ENCODE assay signal across 6 cellular contexts in the genomic region with DNA sequence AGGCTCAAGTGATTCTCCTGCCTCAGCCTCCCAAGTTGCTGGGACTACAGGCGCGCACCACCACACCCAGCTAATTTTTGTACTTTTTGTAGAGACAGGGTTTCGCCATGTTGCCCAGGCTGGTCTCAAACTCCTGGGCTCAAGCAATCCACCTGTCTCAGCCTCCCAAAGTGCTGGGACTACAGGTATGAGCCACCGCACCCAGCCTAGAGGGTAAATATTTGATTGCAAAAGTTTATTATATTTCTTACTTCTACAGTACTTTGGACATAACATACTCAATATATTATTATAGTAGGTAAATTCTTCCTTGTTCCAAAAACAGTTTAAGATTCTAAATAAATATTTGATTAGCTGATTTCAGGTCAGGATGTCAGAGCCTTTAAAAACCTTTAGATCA. TPM values are rescaled to one million over a fixed set of nuclear protein-coding genes. Genes with fewer than 3 reads are reported as not detected.
DNase-seq lines count a peak whose midpoint lies in the region; ATAC-seq and TF ChIP-seq lines count a peak whose summit lies in the region.
"Not testable (repeated sequence)": the region's sequence is repeated elsewhere in the genome, so short reads cannot be mapped to it uniquely, and the experiment has no call there.

No MANE protein-coding gene starts in this region.

- not testable (repeated sequence) for H3K27ac ChIP-seq in CD8-positive, alpha-beta T cell (ENCODE audit: low read depth, low read length)
- peak overlapping the region in 3 of 4 donors; percentile 35 to 74 (median 68) for H3K27ac ChIP-seq in transverse colon

- not testable (repeated sequence) for ATAC-seq in CD8-positive, alpha-beta T cell; activated naive CD8-positive, alpha-beta T cell treated with anti-CD3 and anti-CD28 coated beads, Interleukin-2, amount 50 U/mL, for 24 hours
- peak; percentile 62 for ATAC-seq in left colon

- peaks cover 11% of the 10 kb centered on the region for H3K4me1 ChIP-seq in CD8-positive, alpha-beta T cell (ENCODE audit: insufficient read depth, low read length)
- peaks cover 0 to 72% (median 24%) of the 10 kb centered on the region in 4 donors for H3K4me1 ChIP-seq in transverse colon

- H3K27me3 Mint-ChIP-seq in CD8-positive, alpha-beta T cell (ENCODE audit: low read depth); activated naive CD8-positive, alpha-beta T cell treated with anti-CD3 and anti-CD28 coated beads, Interleukin-2, amount 50 U/mL, for 24 hours; dendritic cell treated with granulocyte-macrophage colony-stimulating factor and Interleukin-4, amounts not matched to agents 40 ng/mL and 50 ng/mL, for 4 days; progenitor cell of endocrine pancreas: not testable (repeated sequence)

- DNase-seq in CD8-positive, alpha-beta T cell; activated naive CD8-positive, alpha-beta T cell treated with anti-CD3 and anti-CD28 coated beads, Interleukin-2, amount 50 U/mL, for 24 hours; progenitor cell of endocrine pancreas (ENCODE audit: low spot score, unreplicated experiment): not testable (repeated sequence)
- DNase-seq in left colon (peak in 1 of 2 donors; percentile 49), transverse colon (peak; percentile 57)

- in situ Hi-C loops in transverse colon (cut with MboI; ENCODE audit: low pct_ligation_motif_present in 1 of 4, low pct_unique_long_range_greater_than_20kb in 1 of 4, low sequenced_read_pairs in 3 of 4): not testable (repeated sequence)

- peak overlapping the region; percentile 9 for H3K27ac Mint-ChIP-seq in CD8-positive, alpha-beta T cell
- H3K27ac Mint-ChIP-seq in activated naive CD8-positive, alpha-beta T cell treated with anti-CD3 and anti-CD28 coated beads, Interleukin-2, amount 50 U/mL, for 24 hours: peak overlapping the region; percentile 7
- peak overlapping the region; percentile 77 for H3K27ac Mint-ChIP-seq in dendritic cell treated with granulocyte-macrophage colony-stimulating factor and Interleukin-4, amounts not matched to agents 40 ng/mL and 50 ng/mL, for 4 days
- H3K27ac Mint-ChIP-seq in progenitor cell of endocrine pancreas: peak overlapping the region; percentile 1

- H3K36me3 ChIP-seq in CD8-positive, alpha-beta T cell (ENCODE audit: insufficient read depth, low read length); transverse colon: not testable (repeated sequence)

- H3K4me1 Mint-ChIP-seq in CD8-positive, alpha-beta T cell (ENCODE audit: low read depth): peaks cover 39% of the 10 kb centered on the region
- H3K4me1 Mint-ChIP-seq in activated naive CD8-positive, alpha-beta T cell treated with anti-CD3 and anti-CD28 coated beads, Interleukin-2, amount 50 U/mL, for 24 hours: peaks cover 20% of the 10 kb centered on the region
- H3K4me1 Mint-ChIP-seq in dendritic cell treated with granulocyte-macrophage colony-stimulating factor and Interleukin-4, amounts not matched to agents 40 ng/mL and 50 ng/mL, for 4 days (ENCODE audit: low read depth): peaks cover 38% of the 10 kb centered on the region
- H3K4me1 Mint-ChIP-seq in progenitor cell of endocrine pancreas (ENCODE audit: low read depth): peaks cover 48% of the 10 kb centered on the region

- not testable (repeated sequence) for H3K9me3 ChIP-seq in CD8-positive, alpha-beta T cell (ENCODE audit: low read length); transverse colon

- peaks cover 33% of the 10 kb centered on the region for H3K36me3 Mint-ChIP-seq in CD8-positive, alpha-beta T cell
- H3K36me3 Mint-ChIP-seq in activated naive CD8-positive, alpha-beta T cell treated with anti-CD3 and anti-CD28 coated beads, Interleukin-2, amount 50 U/mL, for 24 hours (ENCODE audit: low read depth): peaks cover 22% of the 10 kb centered on the region
- H3K36me3 Mint-ChIP-seq in dendritic cell treated with granulocyte-macrophage colony-stimulating factor and Interleukin-4, amounts not matched to agents 40 ng/mL and 50 ng/mL, for 4 days (ENCODE audit: low read depth): peaks cover 13% of the 10 kb centered on the region
- H3K36me3 Mint-ChIP-seq in progenitor cell of endocrine pancreas (ENCODE audit: insufficient read depth): peaks cover 15% of the 10 kb centered on the region

- not testable (repeated sequence) for TF ChIP-seq EP300 in transverse colon (IDR thresholded peaks at IDR 0.05; ENCODE audit: low read depth)

- not testable (repeated sequence) for H3K4me3 Mint-ChIP-seq in CD8-positive, alpha-beta T cell; activated naive CD8-positive, alpha-beta T cell treated with anti-CD3 and anti-CD28 coated beads, Interleukin-2, amount 50 U/mL, for 24 hours; dendritic cell treated with granulocyte-macrophage colony-stimulating factor and Interleukin-4, amounts not matched to agents 40 ng/mL and 50 ng/mL, for 4 days; progenitor cell of endocrine pancreas (ENCODE audit: low read depth)

- H3K27me3 ChIP-seq in CD8-positive, alpha-beta T cell (ENCODE audit: insufficient read depth, low read length); transverse colon: not testable (repeated sequence)

- intact Hi-C loops in CD8-positive, alpha-beta T cell (cut with DNase I, micrococcal nuclease); left colon (cut with DNase I, micrococcal nuclease); transverse colon (cut with DNase I; ENCODE audit: low total_unique reads): not testable (repeated sequence)
- intact Hi-C loops in dendritic cell treated with granulocyte-macrophage colony-stimulating factor and Interleukin-4, amounts not matched to agents 40 ng/mL and 50 ng/mL, for 4 days (cut with micrococcal nuclease): loop anchor here (5.0 kb wide), 1 partner anchor 35 kb away; no protein-coding TSS in a partner anchor

- WGBS in transverse colon (ENCODE audit: low coverage in 1 of 2), 2 donors: 80% methylated on average over 1 to 4 of the region's 4 CpGs

- not testable (repeated sequence) for H3K4me3 ChIP-seq in CD8-positive, alpha-beta T cell (ENCODE audit: low read depth, low read length); transverse colon

- CTCF ChIA-PET in CD8-positive, alpha-beta T cell (lab: Charles Lee): interaction anchor here (0.7 to 1.1 kb wide), 3 partner anchors 17 to 146 kb away, joined by 3 read pairs; no protein-coding TSS in a partner anchor

- not testable (repeated sequence) for TF ChIP-seq CTCF in CD8-positive, alpha-beta T cell (IDR thresholded peaks at IDR 0.05); progenitor cell of endocrine pancreas (IDR thresholded peaks at IDR 0.05; ENCODE audit: unreplicated experiment); transverse colon (IDR thresholded peaks at IDR 0.05)

- not testable (repeated sequence) for TF ChIP-seq POLR2A in transverse colon (IDR thresholded peaks at IDR 0.05)

- POLR2A ChIA-PET in CD8-positive, alpha-beta T cell (lab: Charles Lee): interaction anchor here (1.4 to 2.8 kb wide), 2 partner anchors 19 to 165 kb away, joined by 3 to 11 read pairs; partner anchors contain the start of gene BORCS5

- H3K9me3 Mint-ChIP-seq in CD8-positive, alpha-beta T cell; activated naive CD8-positive, alpha-beta T cell treated with anti-CD3 and anti-CD28 coated beads, Interleukin-2, amount 50 U/mL, for 24 hours; dendritic cell treated with granulocyte-macrophage colony-stimulating factor and Interleukin-4, amounts not matched to agents 40 ng/mL and 50 ng/mL, for 4 days; progenitor cell of endocrine pancreas (ENCODE audit: low read depth): not testable (repeated sequence)

RNA-seq across cellular contexts. Expression of gene DUSP16, which starts 40.0 kb away (rescaled TPM):
- 10 to 100 TPM; 27.9 to 34.1 TPM for total RNA-seq in CD8-positive, alpha-beta T cell
- total RNA-seq in left colon (10 to 100 TPM; 38.6 to 73.5 TPM), progenitor cell of endocrine pancreas (67.5 and 74.6 TPM in 2 replicates), transverse colon (10 to 100 TPM; 16.1 to 47.0 (median 40.0) TPM)

Comparison
In these comparisons a context has a peak if more than half of its experiments do, and no peak if none do; other contexts are left out.
1. H3K27ac Mint-ChIP-seq: peak in every context shown above with its lines; median percentile 77 in dendritic cell treated with granulocyte-macrophage colony-stimulating factor and Interleukin-4, amounts not matched to agents 40 ng/mL and 50 ng/mL, for 4 days; 9 in CD8-positive, alpha-beta T cell; 7 in activated naive CD8-positive, alpha-beta T cell treated with anti-CD3 and anti-CD28 coated beads, Interleukin-2, amount 50 U/mL, for 24 hours; 1 in progenitor cell of endocrine pancreas.